Comparison of ENCODE assay signal across 9 cellular contexts in genomic region chr12:53725824-53726223, GRCh38. TPM values are rescaled to one million over a fixed set of nuclear protein-coding genes. Genes with fewer than 3 reads are reported as not detected.
DNase-seq lines count a peak whose midpoint lies in the region; ATAC-seq and TF ChIP-seq lines count a peak whose summit lies in the region.
"Had no signal": no experiment of that assay in that cellular context is flagged by ENCODE, and none has a peak within 500 bp of the region (broad histone marks: within the 10 kb centered on the region; RNA-seq: fewer than 3 reads in every experiment).

No MANE protein-coding gene starts in this region.

- no peaks in the 10 kb centered on the region for H3F3A ChIP-seq in neural progenitor cell (ENCODE audit: low read depth)

- H3K27me3 Mint-ChIP-seq in neural progenitor cell (ENCODE audit: insufficient read depth, low read depth) = peaks cover 5% of the 10 kb centered on the region

- H3K9me3 Mint-ChIP-seq in neural progenitor cell = no peaks in the 10 kb centered on the region

- peak overlapping the region; percentile 3 to 27 for H3K27ac ChIP-seq in coronary artery
- no peak overlapping the region for H3K27ac ChIP-seq in neural progenitor cell

- H3K9me3 ChIP-seq in MG63 (no peaks in the 10 kb centered on the region), neural progenitor cell (ENCODE audit: low read depth) (no peaks in the 10 kb centered on the region)

- no peak overlapping the region for H3K9ac ChIP-seq in neural progenitor cell

- no peaks in the 10 kb centered on the region for H4K20me1 ChIP-seq in neural progenitor cell (ENCODE audit: low read depth)

- H3K4me3 ChIP-seq in MG63 = no peak overlapping the region
- peak overlapping the region; percentile 89 for H3K4me3 ChIP-seq in coronary artery
- H3K4me3 ChIP-seq in neural progenitor cell = no peak overlapping the region

- in situ Hi-C loops in KBM-7 (cut with MboI; ENCODE audit: low pct_unique_long_range_greater_than_20kb, low sequenced_read_pairs) = no loop called here

- H3K79me2 ChIP-seq in neural progenitor cell (ENCODE audit: low read depth) = no peaks in the 10 kb centered on the region

- H3K27me3 ChIP-seq in MG63 = no peaks in the 10 kb centered on the region
- no peaks in the 10 kb centered on the region for H3K27me3 ChIP-seq in neural progenitor cell

- ATAC-seq in HG02840 (IDR thresholded peaks at IDR 0.05; ENCODE audit: low FRiP score, unreplicated experiment) = no peak

- no peak overlapping the region for H3K4me2 ChIP-seq in neural progenitor cell

- no peak overlapping the region for H3K27ac Mint-ChIP-seq in neural progenitor cell

- peaks cover under 1% of the 10 kb centered on the region for H3K36me3 Mint-ChIP-seq in neural progenitor cell

- H3K36me3 ChIP-seq in MG63 = no peaks in the 10 kb centered on the region
- H3K36me3 ChIP-seq in neural progenitor cell = no peaks in the 10 kb centered on the region

- TF ChIP-seq CTCF in coronary artery (IDR thresholded peaks at IDR 0.05) = no peak
- TF ChIP-seq CTCF in neural progenitor cell (IDR thresholded peaks at IDR 0.05) = no peak

- peaks cover 10% of the 10 kb centered on the region for H3K4me1 ChIP-seq in neural progenitor cell

- H3K4me3 Mint-ChIP-seq in neural progenitor cell = peak overlapping the region; percentile 95

- peaks cover 19% of the 10 kb centered on the region for H3K4me1 Mint-ChIP-seq in neural progenitor cell

- DNase-seq in AG20443 (ENCODE audit: low spot score) = peak; percentile 55
- peak; percentile 9 for DNase-seq in MG63
- DNase-seq in coronary artery (ENCODE audit: low spot score) = no peak
- no peak for DNase-seq in neural progenitor cell (ENCODE audit: low spot score)
- no peak for DNase-seq in hypothalamus (lab: John Stamatoyannopoulos, UW)
- no peak for DNase-seq in KBM-7
- no peak for DNase-seq in NCI-H2081 (lab: John Stamatoyannopoulos, UW)

- H2AFZ ChIP-seq in neural progenitor cell (replicated peaks) = no peak overlapping the region

RNA-seq across cellular contexts. Expression of gene CALCOCO1, which starts 1.4 kb away (rescaled TPM):
- total RNA-seq in MG63 (2014; rRNA removed; shearing (Covaris generic); ENCODE audit: low replicate concordance) = 35.7 and 42.4 TPM in 2 replicates
- 25.3 and 46.0 TPM in 2 replicates for total RNA-seq in neural progenitor cell (ENCODE audit: low replicate concordance)

RNA-seq across cellular contexts. Expression of gene CISTR, which starts 26.0 kb away (rescaled TPM):
- not detected in 2 replicates for total RNA-seq in MG63 (2014; rRNA removed; shearing (Covaris generic); ENCODE audit: low replicate concordance)
- not detected in 2 replicates for total RNA-seq in neural progenitor cell (ENCODE audit: low replicate concordance)
- total RNA-seq: NCI-H460 had no signal

RNA-seq across cellular contexts. Expression of gene ATP5MC2, which starts 49.9 kb away (rescaled TPM):
- 213 and 230 TPM in 2 replicates for total RNA-seq in MG63 (2014; rRNA removed; shearing (Covaris generic); ENCODE audit: low replicate concordance)
- total RNA-seq in neural progenitor cell (ENCODE audit: low replicate concordance) = 461 and 715 TPM in 2 replicates

Comparison
In these comparisons a context has a peak if more than half of its experiments do, and no peak if none do; other contexts are left out.
1. DNase-seq: peak in AG20443 (single experiment) and MG63 (single experiment); none in coronary artery (single experiment), neural progenitor cell (single experiment), hypothalamus (0 of 51), KBM-7 (single experiment) and NCI-H2081 (0 of 2).